8 cellular contexts compared by ENCODE assay signal in genomic region chr1:220880367-220880680, GRCh38. TPM values are rescaled to one million over a fixed set of nuclear protein-coding genes. Genes with fewer than 3 reads are reported as not detected.
A peak's percentile ranks its signal among the peaks of the same experiment; 100 is the strongest.
DNase-seq lines count a peak whose midpoint lies in the region; ATAC-seq and TF ChIP-seq lines count a peak whose summit lies in the region.

No MANE protein-coding gene starts in this region.

- peak overlapping the region; percentile 67 for H3K4me3 ChIP-seq in GM06990 (replicated peaks; ENCODE audit: low read depth, low read length)
- H3K4me3 ChIP-seq in fibroblast of villous mesenchyme (ENCODE audit: low read depth, low read length), result peak overlapping the region; percentile 71
- H3K4me3 ChIP-seq in retinal pigment epithelial cell (ENCODE audit: low read length), result peak overlapping the region; percentile 34

- ATAC-seq in HG03342 (IDR thresholded peaks at IDR 0.05; ENCODE audit: unreplicated experiment) (no peak), HG02885 (IDR thresholded peaks at IDR 0.05; ENCODE audit: poor library complexity, unreplicated experiment) (no peak), GM21423 (IDR thresholded peaks at IDR 0.05; ENCODE audit: unreplicated experiment) (no peak)

- H3K36me3 ChIP-seq in GM06990 (ENCODE audit: control insufficient read depth, insufficient read depth, low read length), result no peaks in the 10 kb centered on the region

- peaks cover 7% of the 10 kb centered on the region for H3K27me3 ChIP-seq in GM06990 (replicated peaks; ENCODE audit: control insufficient read depth, insufficient read depth, low read length)

- TF ChIP-seq CTCF in GM06990 (IDR thresholded peaks at IDR 0.05; ENCODE audit: insufficient read depth, low read length, poor library complexity, severe bottlenecking) (no peak), VCaP (conservative IDR thresholded peaks at IDR 0.05) (no peak), fibroblast of villous mesenchyme (IDR thresholded peaks at IDR 0.05; ENCODE audit: insufficient read depth, low read depth, low read length) (no peak), retinal pigment epithelial cell (conservative IDR thresholded peaks at IDR 0.05; ENCODE audit: low read depth, low read length) (no peak)

- peak overlapping the region; percentile 66; the same call in 1 of the 2 replicates for H3K27ac ChIP-seq in VCaP

- DNase-seq in GM06990 (ENCODE audit: extremely low read depth, insufficient read length), result no peak
- no peak for DNase-seq in fibroblast of villous mesenchyme (ENCODE audit: low read depth)
- DNase-seq in retinal pigment epithelial cell (ENCODE audit: low read depth), result no peak
- DNase-seq in 8988T, result no peak

RNA-seq across cellular contexts. Expression of gene HLX, which starts 1.1 kb away (rescaled TPM):
- total RNA-seq in fibroblast of villous mesenchyme, result 8.7 and 19.9 TPM in 2 replicates
